In genomic region chr6:158387036-158387435, GRCh38 we compare ENCODE assay signal across 16 cellular contexts.
A peak's percentile ranks its signal among the peaks of the same experiment; 100 is the strongest.
DNase-seq lines count a peak whose midpoint lies in the region; ATAC-seq and TF ChIP-seq lines count a peak whose summit lies in the region.
"Had no signal": no experiment of that assay in that cellular context is flagged by ENCODE, and none has a peak within 500 bp of the region (broad histone marks: within the 10 kb centered on the region; RNA-seq: fewer than 3 reads in every experiment).

No MANE protein-coding gene starts in this region.

- H3K79me2 ChIP-seq in KMS-11 (ENCODE audit: insufficient read depth, low read depth) = no peaks in the 10 kb centered on the region

- H3K4me1 ChIP-seq in KMS-11 (ENCODE audit: low read depth, poor library complexity, severe bottlenecking) = no peaks in the 10 kb centered on the region

- H3K4me3 Mint-ChIP-seq in neural crest cell = no peak overlapping the region
- H3K4me3 Mint-ChIP-seq: activated naive CD8-positive, alpha-beta T cell treated with anti-CD3 and anti-CD28 coated beads, Interleukin-2, amount 50 U/mL, for 24 hours; dendritic cell treated with granulocyte-macrophage colony-stimulating factor and Interleukin-4, amounts not matched to agents 40 ng/mL and 50 ng/mL, for 4 days had no signal

- peaks cover 15% of the 10 kb centered on the region for H3K36me3 Mint-ChIP-seq in neural crest cell (ENCODE audit: low read depth)

- no peak overlapping the region for H2AFZ ChIP-seq in KMS-11 (ENCODE audit: low read depth)

- H3K27ac Mint-ChIP-seq in neural crest cell (ENCODE audit: unreplicated experiment) = no peak overlapping the region
- H3K27ac Mint-ChIP-seq: activated naive CD8-positive, alpha-beta T cell treated with anti-CD3 and anti-CD28 coated beads, Interleukin-2, amount 50 U/mL, for 24 hours; dendritic cell treated with granulocyte-macrophage colony-stimulating factor and Interleukin-4, amounts not matched to agents 40 ng/mL and 50 ng/mL, for 4 days had no signal

- H3K9me3 Mint-ChIP-seq in neural crest cell = peaks cover 3% of the 10 kb centered on the region
- H3K9me3 Mint-ChIP-seq: activated naive CD8-positive, alpha-beta T cell treated with anti-CD3 and anti-CD28 coated beads, Interleukin-2, amount 50 U/mL, for 24 hours had no signal

- H3K4me1 Mint-ChIP-seq in neural crest cell = no peaks in the 10 kb centered on the region

- no peaks in the 10 kb centered on the region for H3K27me3 Mint-ChIP-seq in neural crest cell (ENCODE audit: low read depth)
- H3K27me3 Mint-ChIP-seq: activated naive CD8-positive, alpha-beta T cell treated with anti-CD3 and anti-CD28 coated beads, Interleukin-2, amount 50 U/mL, for 24 hours; dendritic cell treated with granulocyte-macrophage colony-stimulating factor and Interleukin-4, amounts not matched to agents 40 ng/mL and 50 ng/mL, for 4 days had no signal

- no peak overlapping the region for H3K4me3 ChIP-seq in KMS-11 (IDR thresholded peaks at IDR 0.05; ENCODE audit: insufficient read depth, low read depth, low read length)
- H3K4me3 ChIP-seq: thoracic aorta had no signal

- ATAC-seq in HG03460 (IDR thresholded peaks at IDR 0.05; ENCODE audit: unreplicated experiment) (no peak), HG03521 (IDR thresholded peaks at IDR 0.05; ENCODE audit: unreplicated experiment) (no peak)
- ATAC-seq: activated naive CD8-positive, alpha-beta T cell treated with anti-CD3 and anti-CD28 coated beads, Interleukin-2, amount 50 U/mL, for 24 hours; Right ventricle myocardium inferior had no signal

- no peaks in the 10 kb centered on the region; the same call in 1 of the 2 replicates for H4K20me1 ChIP-seq in KMS-11 (ENCODE audit: insufficient read depth)

- H3K9ac ChIP-seq in KMS-11 = no peak overlapping the region

- TF ChIP-seq CTCF in KMS-11 (conservative IDR thresholded peaks at IDR 0.05; ENCODE audit: low read depth, low read length) = peak; percentile 23; the same call in 1 of the 2 replicates
- peak; percentile 41 for TF ChIP-seq CTCF in VCaP (conservative IDR thresholded peaks at IDR 0.05)
- peak; percentile 27 for TF ChIP-seq CTCF in neural crest cell (conservative IDR thresholded peaks at IDR 0.05)

- H3K27ac ChIP-seq in KMS-11 (no peak overlapping the region), VCaP (no peak overlapping the region)
- H3K27ac ChIP-seq: thoracic aorta, WERI-Rb-1 had no signal

- no peak overlapping the region for H3K4me2 ChIP-seq in KMS-11

- DNase-seq in NCI-H1105 treated with DMSO at 0.1 percent for 48 hours (lab: John Stamatoyannopoulos, UW) (peak; percentile 26), NCI-H1105 (lab: John Stamatoyannopoulos, UW) (no peak), neural crest cell (ENCODE audit: low read depth, low spot score) (no peak)
- DNase-seq in activated naive CD4-positive, alpha-beta T cell treated with anti-CD3 and anti-CD28 coated beads, Interleukin-2, amount 50 U/mL, for 16 hours = no peak
- DNase-seq: activated CD8-positive, alpha-beta memory T cell treated with anti-CD3 and anti-CD28 coated beads, Interleukin-2, amount 50 U/mL, for 48 hours; activated naive CD8-positive, alpha-beta T cell treated with anti-CD3 and anti-CD28 coated beads, Interleukin-2, amount 50 U/mL, for 24 hours; foreskin melanocyte; kidney; WERI-Rb-1 had no signal

- H3K27me3 ChIP-seq in KMS-11 (ENCODE audit: insufficient read depth, low read depth) = no peaks in the 10 kb centered on the region

- H3K36me3 ChIP-seq in KMS-11 (ENCODE audit: insufficient read depth) = no peaks in the 10 kb centered on the region
- H3K36me3 ChIP-seq: thoracic aorta had no signal
